Comparison of ENCODE assay signal across 27 cellular contexts in genomic region chr15:87608238-87609028, GRCh38.
"Had no signal": no experiment of that assay in that cellular context is flagged by ENCODE, and none has a peak within 500 bp of the region (broad histone marks: within the 10 kb centered on the region; RNA-seq: fewer than 3 reads in every experiment).

No MANE protein-coding gene starts in this region.

- DNase-seq: activated B cell treated with CpG ODN at 0.5 μM for 24 hours; activated CD4-positive, alpha-beta T cell treated with anti-CD3 and anti-CD28 coated beads, Interleukin-2, amount 50 U/mL, for 1 hour; activated CD8-positive, alpha-beta T cell treated with anti-CD3 and anti-CD28 coated beads for 36 hours; activated gamma-delta T cell treated with Interleukin-2 at 50 U/mL for 16 hours; activated naive CD8-positive, alpha-beta T cell treated with anti-CD3 and anti-CD28 coated beads, Interleukin-2, amount 50 U/mL, for 24 hours; activated T-cell treated with anti-CD3 and anti-CD28 coated beads, Interleukin-2, amount 50 U/mL, for 4 hours; amygdala; body of pancreas; cortex of kidney; effector memory CD8-positive, alpha-beta T cell; left ventricle myocardium superior; right lobe of liver; stimulated activated CD4-positive, alpha-beta T cell treated with anti-CD3 and anti-CD28 coated beads, Interleukin-12 subunit alpha, Interleukin-12 subunit beta, amount 100 ng/mL, for 4 hours; stimulated activated CD4-positive, alpha-beta T cell treated with anti-CD3 and anti-CD28 coated beads, Interleukin-4, amount 100 ng/mL, for 1 hour; substantia nigra; T-cell; thyroid gland; upper lobe of left lung had no signal

- H3K4me1 Mint-ChIP-seq: activated B cell treated with CpG ODN at 0.5 μM for 24 hours; activated naive CD4-positive, alpha-beta T cell treated with anti-CD3 and anti-CD28 coated beads, Interleukin-2, amount 50 U/mL, for 24 hours; activated naive CD8-positive, alpha-beta T cell treated with anti-CD3 and anti-CD28 coated beads, Interleukin-2, amount 50 U/mL, for 24 hours; activated T-helper 17 cell treated with anti-CD3 and anti-CD28 coated beads, Interleukin-2, amount 50 U/mL, for 72 hours; T-cell had no signal

- ATAC-seq: activated CD8-positive, alpha-beta T cell treated with anti-CD3 and anti-CD28 coated beads for 36 hours; activated naive CD8-positive, alpha-beta T cell treated with anti-CD3 and anti-CD28 coated beads, Interleukin-2, amount 50 U/mL, for 24 hours; activated T-helper 17 cell treated with anti-CD3 and anti-CD28 coated beads, Interleukin-2, amount 50 U/mL, for 72 hours; body of pancreas; effector memory CD8-positive, alpha-beta T cell; esophagus mucosa; T-cell had no signal

- H3K4me1 ChIP-seq: body of pancreas, right lobe of liver, thyroid gland, vagina had no signal

- H3K36me3 ChIP-seq: neutrophil, right lobe of liver, thyroid gland, upper lobe of left lung, vagina had no signal

- H3K9me3 ChIP-seq: body of pancreas, neutrophil, right lobe of liver, thyroid gland, upper lobe of left lung, vagina had no signal

- H3K4me3 Mint-ChIP-seq: activated B cell treated with CpG ODN at 0.5 μM for 24 hours; activated CD8-positive, alpha-beta T cell treated with anti-CD3 and anti-CD28 coated beads for 36 hours; activated naive CD4-positive, alpha-beta T cell treated with anti-CD3 and anti-CD28 coated beads, Interleukin-2, amount 50 U/mL, for 24 hours; activated naive CD8-positive, alpha-beta T cell treated with anti-CD3 and anti-CD28 coated beads, Interleukin-2, amount 50 U/mL, for 24 hours; activated T-cell treated with anti-CD3 and anti-CD28 coated beads, Interleukin-2, amount 50 U/mL, for 4 hours; activated T-helper 17 cell treated with anti-CD3 and anti-CD28 coated beads, Interleukin-2, amount 50 U/mL, for 72 hours; effector memory CD8-positive, alpha-beta T cell; nephron; stimulated activated naive CD8-positive, alpha-beta T cell treated with anti-CD3 and anti-CD28 coated beads, Interleukin-15, Interleukin-2, amounts not matched to agents 100 ng/mL and 50 ng/mL, for 24 hours; T-cell had no signal

- H3K4me3 ChIP-seq: body of pancreas, right lobe of liver, thyroid gland, upper lobe of left lung, vagina had no signal

- FAIRE-seq: islet of Langerhans, TTC549 had no signal

- H3K27me3 ChIP-seq: body of pancreas, right lobe of liver, thyroid gland, upper lobe of left lung, vagina had no signal

- H3K27me3 Mint-ChIP-seq: activated B cell treated with CpG ODN at 0.5 μM for 24 hours; activated CD8-positive, alpha-beta T cell treated with anti-CD3 and anti-CD28 coated beads for 36 hours; activated naive CD4-positive, alpha-beta T cell treated with anti-CD3 and anti-CD28 coated beads, Interleukin-2, amount 50 U/mL, for 24 hours; activated naive CD8-positive, alpha-beta T cell treated with anti-CD3 and anti-CD28 coated beads, Interleukin-2, amount 50 U/mL, for 24 hours had no signal

- H3K9me3 Mint-ChIP-seq: activated B cell treated with CpG ODN at 0.5 μM for 24 hours; activated CD8-positive, alpha-beta T cell treated with anti-CD3 and anti-CD28 coated beads for 36 hours; activated naive CD4-positive, alpha-beta T cell treated with anti-CD3 and anti-CD28 coated beads, Interleukin-2, amount 50 U/mL, for 24 hours; activated naive CD8-positive, alpha-beta T cell treated with anti-CD3 and anti-CD28 coated beads, Interleukin-2, amount 50 U/mL, for 24 hours; activated T-cell treated with anti-CD3 and anti-CD28 coated beads, Interleukin-2, amount 50 U/mL, for 4 hours; activated T-helper 17 cell treated with anti-CD3 and anti-CD28 coated beads, Interleukin-2, amount 50 U/mL, for 72 hours; effector memory CD8-positive, alpha-beta T cell; nephron; stimulated activated naive CD8-positive, alpha-beta T cell treated with anti-CD3 and anti-CD28 coated beads, Interleukin-15, Interleukin-2, amounts not matched to agents 100 ng/mL and 50 ng/mL, for 24 hours; T-cell had no signal

- H3K27ac ChIP-seq: body of pancreas, neutrophil, right lobe of liver, thyroid gland, upper lobe of left lung, vagina had no signal

- H3K36me3 Mint-ChIP-seq: activated naive CD4-positive, alpha-beta T cell treated with anti-CD3 and anti-CD28 coated beads, Interleukin-2, amount 50 U/mL, for 24 hours; T-cell had no signal

- H3K27ac Mint-ChIP-seq: activated B cell treated with CpG ODN at 0.5 μM for 24 hours; activated CD8-positive, alpha-beta T cell treated with anti-CD3 and anti-CD28 coated beads for 36 hours; activated naive CD4-positive, alpha-beta T cell treated with anti-CD3 and anti-CD28 coated beads, Interleukin-2, amount 50 U/mL, for 24 hours; activated naive CD8-positive, alpha-beta T cell treated with anti-CD3 and anti-CD28 coated beads, Interleukin-2, amount 50 U/mL, for 24 hours; activated T-helper 17 cell treated with anti-CD3 and anti-CD28 coated beads, Interleukin-2, amount 50 U/mL, for 72 hours; effector memory CD8-positive, alpha-beta T cell; stimulated activated naive CD8-positive, alpha-beta T cell treated with anti-CD3 and anti-CD28 coated beads, Interleukin-15, Interleukin-2, amounts not matched to agents 100 ng/mL and 50 ng/mL, for 24 hours; T-cell had no signal
